Comparison of ENCODE assay signal across 13 cellular contexts in genomic region chr2:72135921-72136320, GRCh38. TPM values are rescaled to one million over a fixed set of nuclear protein-coding genes. Genes with fewer than 3 reads are reported as not detected.
DNase-seq lines count a peak whose midpoint lies in the region; ATAC-seq and TF ChIP-seq lines count a peak whose summit lies in the region.
"Had no signal": no experiment of that assay in that cellular context is flagged by ENCODE, and none has a peak within 500 bp of the region (broad histone marks: within the 10 kb centered on the region; RNA-seq: fewer than 3 reads in every experiment).

No MANE protein-coding gene starts in this region.

- TF ChIP-seq CTCF in right atrium auricular region (IDR thresholded peaks at IDR 0.05) = no peak
- TF ChIP-seq CTCF in mesothelial cell of epicardium (IDR thresholded peaks at IDR 0.05; ENCODE audit: unreplicated experiment) = no peak
- TF ChIP-seq CTCF in suprapubic skin (IDR thresholded peaks at IDR 0.05) = no peak

- peaks cover 90% of the 10 kb centered on the region for H3K4me1 Mint-ChIP-seq in mesothelial cell of epicardium

- ATAC-seq in Right ventricle myocardium superior (ENCODE audit: poor library complexity) (no peak), HG03095 (IDR thresholded peaks at IDR 0.05; ENCODE audit: unreplicated experiment) (no peak)

- H3K36me3 ChIP-seq in right atrium auricular region = no peaks in the 10 kb centered on the region
- H3K36me3 ChIP-seq in suprapubic skin = peaks cover 24% of the 10 kb centered on the region
- H3K36me3 ChIP-seq: BLaER1 treated with 17β-estradiol and CSF1 and Interleukin-3, amounts not matched to agents 10 nM and 100 nM had no signal

- intact Hi-C loops in Right ventricle myocardium superior (cut with DNase I) = no loop called here

- WGBS in suprapubic skin = 90% methylated on average over 8 of the region's 8 CpGs

- no peaks in the 10 kb centered on the region for H3K9me3 ChIP-seq in right atrium auricular region
- no peaks in the 10 kb centered on the region for H3K9me3 ChIP-seq in suprapubic skin
- H3K9me3 ChIP-seq: BLaER1 treated with 17β-estradiol and CSF1 and Interleukin-3, amounts not matched to agents 10 nM and 100 nM had no signal

- H3K4me3 Mint-ChIP-seq in mesothelial cell of epicardium = peak overlapping the region; percentile 68
- H3K4me3 Mint-ChIP-seq: CD4-positive, CD25-positive, alpha-beta regulatory T cell had no signal

- H3K4me3 ChIP-seq in right atrium auricular region (no peak overlapping the region), suprapubic skin (no peak overlapping the region)
- H3K4me3 ChIP-seq: BLaER1 treated with 17β-estradiol and CSF1 and Interleukin-3, amounts not matched to agents 10 nM and 100 nM; GM23248 had no signal

- H3K27me3 Mint-ChIP-seq in mesothelial cell of epicardium (ENCODE audit: low read depth) = no peaks in the 10 kb centered on the region
- H3K27me3 Mint-ChIP-seq: CD4-positive, CD25-positive, alpha-beta regulatory T cell had no signal

- no peak for TF ChIP-seq POLR2A in suprapubic skin (IDR thresholded peaks at IDR 0.05)

- H3K27me3 ChIP-seq in right atrium auricular region = no peaks in the 10 kb centered on the region
- H3K27me3 ChIP-seq in suprapubic skin = no peaks in the 10 kb centered on the region

- DNase-seq in Right ventricle myocardium superior (peak; percentile 28), right atrium auricular region (ENCODE audit: low spot score) (no peak), mesothelial cell of epicardium (ENCODE audit: low spot score in 2 of 2, unreplicated experiment in 2 of 2) (no peak), suprapubic skin (ENCODE audit: low spot score in 2 of 2) (peak; percentile 22 to 37), NCI-H2107 treated with DMSO at 0.1 percent for 48 hours (lab: John Stamatoyannopoulos, UW; ENCODE audit: unreplicated experiment) (no peak)
- no peak for DNase-seq in effector CD4-positive, alpha-beta T cell
- DNase-seq: ACHN; Calu3; CD4-positive, CD25-positive, alpha-beta regulatory T cell; DMS 273 treated with DMSO at 0.1 percent for 48 hours; GM23248 had no signal

- peaks cover 20% of the 10 kb centered on the region for H3K36me3 Mint-ChIP-seq in mesothelial cell of epicardium
- H3K36me3 Mint-ChIP-seq: CD4-positive, CD25-positive, alpha-beta regulatory T cell had no signal

- H3K27ac ChIP-seq in right atrium auricular region = no peak overlapping the region
- no peak overlapping the region for H3K27ac ChIP-seq in suprapubic skin
- H3K27ac ChIP-seq: BLaER1 treated with 17β-estradiol and CSF1 and Interleukin-3, amounts not matched to agents 10 nM and 100 nM; GM23248 had no signal

- no peak for TF ChIP-seq EP300 in suprapubic skin (IDR thresholded peaks at IDR 0.05)

- H3K27ac Mint-ChIP-seq in mesothelial cell of epicardium = peak overlapping the region; percentile 97
- H3K27ac Mint-ChIP-seq: CD4-positive, CD25-positive, alpha-beta regulatory T cell had no signal

- H3K4me1 ChIP-seq in right atrium auricular region = peaks cover 0 to 19% of the 10 kb centered on the region in 2 donors
- H3K4me1 ChIP-seq in suprapubic skin = peaks cover 17% of the 10 kb centered on the region

- no peaks in the 10 kb centered on the region for H3K9me3 Mint-ChIP-seq in mesothelial cell of epicardium

RNA-seq across cellular contexts. Expression of gene CYP26B1, which starts 11.7 kb away (rescaled TPM):
- total RNA-seq in Right ventricle myocardium superior (4.4 TPM), right atrium auricular region (10 to 100 TPM in 1 of 2 donors, 1 to 10 TPM in 1; 2.5 to 12.8 TPM), mesothelial cell of epicardium (1,290 to 1,322 TPM (median 1,292 TPM) in 3 replicates), suprapubic skin (10 to 100 TPM; 53.3 to 83.3 (median 67.7) TPM)
- total RNA-seq: CD4-positive, CD25-positive, alpha-beta regulatory T cell had no signal

Comparison
In these comparisons a context has a peak if more than half of its experiments do, and no peak if none do; other contexts are left out.
1. DNase-seq: peak in Right ventricle myocardium superior (single experiment) and suprapubic skin (2 of 2); none in right atrium auricular region (single experiment), mesothelial cell of epicardium (0 of 2), effector CD4-positive, alpha-beta T cell (single experiment) and NCI-H2107 treated with DMSO at 0.1 percent for 48 hours (single experiment).
2. RNA of gene CYP26B1, which starts 11.7 kb away (total RNA-seq): 1,290 to 1,322 TPM in mesothelial cell of epicardium; 53.3 to 83.3 TPM in suprapubic skin, 2.5 to 12.8 TPM in right atrium auricular region and 4.4 TPM in Right ventricle myocardium superior (single experiment); every median in the first group is over 10 times any median in the second.